ENCODE assay signal across 13 cellular contexts in genomic region chr2:128311755-128312341, GRCh38. TPM values are rescaled to one million over a fixed set of nuclear protein-coding genes. Genes with fewer than 3 reads are reported as not detected.
DNase-seq lines count a peak whose midpoint lies in the region; ATAC-seq and TF ChIP-seq lines count a peak whose summit lies in the region.
"Had no signal": no experiment of that assay in that cellular context is flagged by ENCODE, and none has a peak within 500 bp of the region (broad histone marks: within the 10 kb centered on the region; RNA-seq: fewer than 3 reads in every experiment).

No MANE protein-coding gene starts in this region.

- H3K4me1 ChIP-seq in thyroid gland: peaks cover 23 to 83% of the 10 kb centered on the region in 2 donors

- H3K9me3 Mint-ChIP-seq in activated CD4-positive, alpha-beta memory T cell treated with anti-CD3 and anti-CD28 coated beads for 36 hours: no peaks in the 10 kb centered on the region
- no peaks in the 10 kb centered on the region for H3K9me3 Mint-ChIP-seq in stimulated activated effector memory CD8-positive, alpha-beta T cell treated with anti-CD3 and anti-CD28 coated beads, Interleukin-12 subunit alpha, Interleukin-12 subunit beta, amount 100 ng/mL, for 72 hours
- H3K9me3 Mint-ChIP-seq: activated naive CD4-positive, alpha-beta T cell treated with anti-CD3 and anti-CD28 coated beads, Interleukin-2, amount 50 U/mL, for 72 hours had no signal

- TF ChIP-seq POLR2A in thyroid gland (IDR thresholded peaks at IDR 0.05): no peak

- peaks cover 36% of the 10 kb centered on the region for H3K4me1 Mint-ChIP-seq in activated CD4-positive, alpha-beta memory T cell treated with anti-CD3 and anti-CD28 coated beads for 36 hours (ENCODE audit: low read depth)
- H3K4me1 Mint-ChIP-seq in stimulated activated effector memory CD8-positive, alpha-beta T cell treated with anti-CD3 and anti-CD28 coated beads, Interleukin-12 subunit alpha, Interleukin-12 subunit beta, amount 100 ng/mL, for 72 hours: peaks cover 75% of the 10 kb centered on the region

- WGBS in thyroid gland, 2 donors: 92% methylated on average over 9 to 10 of the region's 11 CpGs

- H3K36me3 ChIP-seq in thyroid gland: no peaks in the 10 kb centered on the region

- H3K27ac Mint-ChIP-seq in activated CD4-positive, alpha-beta memory T cell treated with anti-CD3 and anti-CD28 coated beads for 36 hours: no peak overlapping the region
- peak overlapping the region; percentile 3 for H3K27ac Mint-ChIP-seq in stimulated activated effector memory CD8-positive, alpha-beta T cell treated with anti-CD3 and anti-CD28 coated beads, Interleukin-12 subunit alpha, Interleukin-12 subunit beta, amount 100 ng/mL, for 72 hours
- H3K27ac Mint-ChIP-seq: activated naive CD4-positive, alpha-beta T cell treated with anti-CD3 and anti-CD28 coated beads, Interleukin-2, amount 50 U/mL, for 72 hours had no signal

- no peaks in the 10 kb centered on the region for H3K27me3 ChIP-seq in thyroid gland

- CTCF ChIA-PET in activated CD4-positive, alpha-beta memory T cell treated with anti-CD3 and anti-CD28 coated beads for 36 hours (lab: Charles Lee): no interaction called here

- no peaks in the 10 kb centered on the region for H3K27me3 Mint-ChIP-seq in activated CD4-positive, alpha-beta memory T cell treated with anti-CD3 and anti-CD28 coated beads for 36 hours

- ATAC-seq in left lobe of liver (no peak), HG03571 (IDR thresholded peaks at IDR 0.05; ENCODE audit: unreplicated experiment) (no peak)
- no peak for ATAC-seq in stimulated activated effector memory CD8-positive, alpha-beta T cell treated with anti-CD3 and anti-CD28 coated beads, Interleukin-12 subunit alpha, Interleukin-12 subunit beta, amount 100 ng/mL, for 72 hours
- ATAC-seq: activated naive CD4-positive, alpha-beta T cell treated with anti-CD3 and anti-CD28 coated beads, Interleukin-2, amount 50 U/mL, for 72 hours; GM12878 had no signal

- POLR2A ChIA-PET in activated CD4-positive, alpha-beta memory T cell treated with anti-CD3 and anti-CD28 coated beads for 36 hours (lab: Charles Lee): no interaction called here

- intact Hi-C loops in activated CD4-positive, alpha-beta memory T cell treated with anti-CD3 and anti-CD28 coated beads for 36 hours (cut with micrococcal nuclease): no loop called here
- intact Hi-C loops in thyroid gland (cut with DNase I): loop anchor here (10.0 kb wide), 1 partner anchor 423 kb away; no protein-coding TSS in a partner anchor

- no peak overlapping the region for H3K4me3 ChIP-seq in thyroid gland (replicated peaks in 1 of 3)
- H3K4me3 ChIP-seq: coronary artery, GM12878 had no signal

- H3K4me3 Mint-ChIP-seq in activated CD4-positive, alpha-beta memory T cell treated with anti-CD3 and anti-CD28 coated beads for 36 hours: no peak overlapping the region
- H3K4me3 Mint-ChIP-seq in stimulated activated effector memory CD8-positive, alpha-beta T cell treated with anti-CD3 and anti-CD28 coated beads, Interleukin-12 subunit alpha, Interleukin-12 subunit beta, amount 100 ng/mL, for 72 hours: no peak overlapping the region

- DNase-seq in activated naive CD4-positive, alpha-beta T cell treated with anti-CD3 and anti-CD28 coated beads, Interleukin-2, amount 50 U/mL, for 16 hours: peak; percentile 7
- no peak for DNase-seq in activated naive CD4-positive, alpha-beta T cell (lab: John Stamatoyannopoulos, UW)
- DNase-seq in activated CD4-positive, alpha-beta memory T cell treated with anti-CD3 and anti-CD28 coated beads for 36 hours: peak; percentile 5
- DNase-seq in left lobe of liver (ENCODE audit: low spot score) (peak; percentile 44), thyroid gland (no peak), DMS153 (lab: John Stamatoyannopoulos, UW) (no peak)
- no peak for DNase-seq in stimulated activated effector memory CD8-positive, alpha-beta T cell treated with anti-CD3 and anti-CD28 coated beads, Interleukin-12 subunit alpha, Interleukin-12 subunit beta, amount 100 ng/mL, for 72 hours (ENCODE audit: low spot score in 2 of 2)
- DNase-seq: midbrain, NCI-H1105 had no signal

- H3K9me3 ChIP-seq in thyroid gland: no peaks in the 10 kb centered on the region

- no peak for TF ChIP-seq CTCF in thyroid gland (IDR thresholded peaks at IDR 0.05)

- H3K27ac ChIP-seq in thyroid gland: no peak overlapping the region
- H3K27ac ChIP-seq: coronary artery had no signal

- H3K36me3 Mint-ChIP-seq in activated CD4-positive, alpha-beta memory T cell treated with anti-CD3 and anti-CD28 coated beads for 36 hours: no peaks in the 10 kb centered on the region
- no peaks in the 10 kb centered on the region for H3K36me3 Mint-ChIP-seq in stimulated activated effector memory CD8-positive, alpha-beta T cell treated with anti-CD3 and anti-CD28 coated beads, Interleukin-12 subunit alpha, Interleukin-12 subunit beta, amount 100 ng/mL, for 72 hours
- H3K36me3 Mint-ChIP-seq: activated naive CD4-positive, alpha-beta T cell treated with anti-CD3 and anti-CD28 coated beads, Interleukin-2, amount 50 U/mL, for 72 hours had no signal

RNA-seq across cellular contexts. Expression of gene HS6ST1, which starts 6.8 kb away (rescaled TPM):
- 1 to 10 TPM; 9.1 to 9.6 TPM for total RNA-seq in activated CD4-positive, alpha-beta memory T cell treated with anti-CD3 and anti-CD28 coated beads for 36 hours
- total RNA-seq in left lobe of liver (21.8 TPM), thyroid gland (10 to 100 TPM; 27.1 to 35.6 (median 32.5) TPM)

Comparison
In these comparisons a context has a peak if more than half of its experiments do, and no peak if none do; other contexts are left out.
1. DNase-seq: peak in activated naive CD4-positive, alpha-beta T cell treated with anti-CD3 and anti-CD28 coated beads, Interleukin-2, amount 50 U/mL, for 16 hours (single experiment), activated CD4-positive, alpha-beta memory T cell treated with anti-CD3 and anti-CD28 coated beads for 36 hours (single experiment) and left lobe of liver (single experiment); none in activated naive CD4-positive, alpha-beta T cell (0 of 4), stimulated activated effector memory CD8-positive, alpha-beta T cell treated with anti-CD3 and anti-CD28 coated beads, Interleukin-12 subunit alpha, Interleukin-12 subunit beta, amount 100 ng/mL, for 72 hours (0 of 2), thyroid gland (0 of 2) and DMS153 (single experiment).